16 cellular contexts compared by ENCODE assay signal in the genomic region with DNA sequence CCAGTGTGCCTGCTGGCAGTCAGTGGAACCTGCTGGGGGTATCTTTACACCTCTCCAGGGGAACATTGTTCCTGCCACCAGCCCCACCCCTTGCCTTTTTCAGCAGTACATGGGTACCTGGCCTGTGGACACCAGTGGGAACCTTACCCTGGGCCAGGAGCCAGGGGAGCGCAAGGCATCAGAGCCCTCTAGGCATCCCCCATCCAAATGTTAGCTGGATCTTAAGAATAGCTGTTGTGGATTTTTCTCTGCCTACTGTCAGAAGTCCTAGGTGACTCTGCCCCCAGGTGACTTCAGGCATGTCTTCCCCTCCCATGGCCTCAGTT. TPM values are rescaled to one million over a fixed set of nuclear protein-coding genes. Genes with fewer than 3 reads are reported as not detected.
DNase-seq lines count a peak whose midpoint lies in the region; ATAC-seq, FAIRE-seq and TF ChIP-seq lines count a peak whose summit lies in the region.
"Had no signal": no experiment of that assay in that cellular context is flagged by ENCODE, and none has a peak within 500 bp of the region (broad histone marks: within the 10 kb centered on the region; RNA-seq: fewer than 3 reads in every experiment).

No MANE protein-coding gene starts in this region.

- peak overlapping the region; percentile 5 for H3K4me3 ChIP-seq in RWPE2 (ENCODE audit: severe bottlenecking)
- H3K4me3 ChIP-seq in esophagus muscularis mucosa = no peak overlapping the region
- H3K4me3 ChIP-seq in transverse colon = no peak overlapping the region
- H3K4me3 ChIP-seq: coronary artery, pancreas, uterus had no signal

- H3K9me3 ChIP-seq in RWPE2 (ENCODE audit: severe bottlenecking) = no peaks in the 10 kb centered on the region
- no peaks in the 10 kb centered on the region for H3K9me3 ChIP-seq in esophagus muscularis mucosa
- H3K9me3 ChIP-seq in transverse colon = no peaks in the 10 kb centered on the region
- H3K9me3 ChIP-seq: pancreas, uterus had no signal

- no peaks in the 10 kb centered on the region for H3K27me3 ChIP-seq in RWPE2 (ENCODE audit: insufficient read depth, poor library complexity, severe bottlenecking)
- no peaks in the 10 kb centered on the region for H3K27me3 ChIP-seq in esophagus muscularis mucosa
- H3K27me3 ChIP-seq in transverse colon = no peaks in the 10 kb centered on the region
- H3K27me3 ChIP-seq: pancreas, uterus had no signal

- H3K27ac Mint-ChIP-seq in activated naive CD4-positive, alpha-beta T cell treated with anti-CD3 and anti-CD28 coated beads for 36 hours = peak overlapping the region; percentile 68
- H3K27ac Mint-ChIP-seq in glutamatergic neuron (ENCODE audit: unreplicated experiment) = no peak overlapping the region
- H3K27ac Mint-ChIP-seq: activated CD8-positive, alpha-beta T cell treated with anti-CD3 and anti-CD28 coated beads, Interleukin-2, amount 10 ng/mL, durations not matched to agents 7 days and 5 days had no signal

- H3K27me3 Mint-ChIP-seq in activated naive CD4-positive, alpha-beta T cell treated with anti-CD3 and anti-CD28 coated beads for 36 hours (ENCODE audit: low read depth) = no peaks in the 10 kb centered on the region
- H3K27me3 Mint-ChIP-seq in glutamatergic neuron (ENCODE audit: unreplicated experiment) = peaks cover 18% of the 10 kb centered on the region

- peaks cover 23% of the 10 kb centered on the region for H3K36me3 Mint-ChIP-seq in activated naive CD4-positive, alpha-beta T cell treated with anti-CD3 and anti-CD28 coated beads for 36 hours (ENCODE audit: low read depth)
- no peaks in the 10 kb centered on the region for H3K36me3 Mint-ChIP-seq in glutamatergic neuron (ENCODE audit: unreplicated experiment)

- no peak for FAIRE-seq in H54 (lab: Jason Lieb, UNC)
- FAIRE-seq: pancreas had no signal

- intact Hi-C loops in activated naive CD4-positive, alpha-beta T cell treated with anti-CD3 and anti-CD28 coated beads for 36 hours (cut with micrococcal nuclease) = no loop called here
- intact Hi-C loops in esophagus muscularis mucosa (cut with DNase I) (no loop called here), transverse colon (cut with DNase I; ENCODE audit: low total_unique reads) (no loop called here)

- H3K36me3 ChIP-seq in RWPE2 (ENCODE audit: low read depth) = peaks cover 72% of the 10 kb centered on the region
- H3K36me3 ChIP-seq in esophagus muscularis mucosa = peaks cover 25 to 80% (median 64%) of the 10 kb centered on the region in 4 donors
- H3K36me3 ChIP-seq in transverse colon = peaks cover 0 to 20% (median 3%) of the 10 kb centered on the region in 4 donors
- H3K36me3 ChIP-seq: uterus had no signal

- CTCF ChIA-PET in activated naive CD4-positive, alpha-beta T cell treated with anti-CD3 and anti-CD28 coated beads for 36 hours (lab: Charles Lee) = interaction anchor here (0.8 to 14.0 kb wide), 6 partner anchors 8 to 68 kb away, joined by 3 to 330 read pairs (median 5); no protein-coding TSS in a partner anchor

- H3K4me1 ChIP-seq in RWPE2 (ENCODE audit: insufficient read depth, poor library complexity, severe bottlenecking) = peaks cover 44% of the 10 kb centered on the region
- peaks cover 26 to 72% (median 54%) of the 10 kb centered on the region in 4 donors for H3K4me1 ChIP-seq in esophagus muscularis mucosa
- H3K4me1 ChIP-seq in transverse colon = peaks cover 5 to 50% (median 19%) of the 10 kb centered on the region in 4 donors
- H3K4me1 ChIP-seq: pancreas, uterus had no signal

- no peak for TF ChIP-seq EP300 in esophagus muscularis mucosa (IDR thresholded peaks at IDR 0.05)
- TF ChIP-seq EP300 in transverse colon (IDR thresholded peaks at IDR 0.05; ENCODE audit: low read depth) = no peak

- no peaks in the 10 kb centered on the region for H3K9me3 Mint-ChIP-seq in activated naive CD4-positive, alpha-beta T cell treated with anti-CD3 and anti-CD28 coated beads for 36 hours
- H3K9me3 Mint-ChIP-seq in glutamatergic neuron (ENCODE audit: unreplicated experiment) = peaks cover 14% of the 10 kb centered on the region

- H3K27ac ChIP-seq in RWPE2 (ENCODE audit: poor library complexity, severe bottlenecking) = peak overlapping the region; percentile 97
- peak overlapping the region; percentile 91 to 95 (median 93) for H3K27ac ChIP-seq in esophagus muscularis mucosa (replicated peaks in 1 of 4)
- peak overlapping the region; percentile 31 to 65 (median 43) for H3K27ac ChIP-seq in transverse colon
- H3K27ac ChIP-seq: uterus had no signal

- in situ Hi-C loops in transverse colon (cut with MboI; ENCODE audit: low pct_ligation_motif_present in 1 of 4, low pct_unique_long_range_greater_than_20kb in 1 of 4, low sequenced_read_pairs in 3 of 4) = loop anchor here in 2 of 4 donors (10.0 to 25.0 kb wide), 2 partner anchors 49 to 171 kb away; a partner anchor contains a TSS

- peak; percentile 0; the same call in 1 of the 3 replicates for ATAC-seq in RWPE2 (ENCODE audit: low read depth)
- ATAC-seq: activated CD8-positive, alpha-beta T cell treated with anti-CD3 and anti-CD28 coated beads, Interleukin-2, amount 10 ng/mL, durations not matched to agents 7 days and 5 days had no signal

- DNase-seq in activated naive CD4-positive, alpha-beta T cell treated with anti-CD3 and anti-CD28 coated beads for 36 hours = no peak
- no peak for DNase-seq in activated naive CD4-positive, alpha-beta T cell treated with anti-CD3 and anti-CD28 coated beads, Interleukin-2, amount 50 U/mL, for 16 hours
- DNase-seq in RWPE2 (ENCODE audit: low spot score) (no peak), esophagus muscularis mucosa (ENCODE audit: extremely low spot score) (no peak), transverse colon (no peak), iPS-NIHi7 (ENCODE audit: extremely low spot score) (no peak), H54 (ENCODE audit: insufficient read length, low spot score) (no peak), glutamatergic neuron (no peak)
- DNase-seq: activated CD8-positive, alpha-beta T cell treated with anti-CD3 and anti-CD28 coated beads, Interleukin-2, amount 10 ng/mL, durations not matched to agents 7 days and 5 days; Karpas-422; mesendoderm; stimulated activated CD4-positive, alpha-beta T cell treated with anti-CD3 and anti-CD28 coated beads, Interleukin-15, amount 100 ng/mL, for 24 hours; T-helper 1 cell; uterus had no signal

- 100% methylated on average over 1 of the region's 1 CpG for WGBS in esophagus muscularis mucosa
- WGBS in transverse colon (ENCODE audit: low coverage in 1 of 2), 2 donors = 100% methylated on average over 1 of the region's 1 CpG; no CpG with 5 or more reads in 1 of the 2 donors

- TF ChIP-seq CTCF in RWPE2 (IDR thresholded peaks at IDR 0.05; ENCODE audit: poor library complexity, severe bottlenecking) (no peak), esophagus muscularis mucosa (IDR thresholded peaks at IDR 0.05) (no peak), transverse colon (IDR thresholded peaks at IDR 0.05) (no peak), glutamatergic neuron (IDR thresholded peaks at IDR 0.05; ENCODE audit: partially characterized antibody, unreplicated experiment) (no peak)

- TF ChIP-seq POLR2A in esophagus muscularis mucosa (IDR thresholded peaks at IDR 0.05; ENCODE audit: low read depth) = no peak
- TF ChIP-seq POLR2A in transverse colon (IDR thresholded peaks at IDR 0.05) = no peak
- TF ChIP-seq POLR2A in H54 (IDR thresholded peaks at IDR 0.05; ENCODE audit: low read depth, low read length) = no peak

- no peak overlapping the region for H3K4me3 Mint-ChIP-seq in activated naive CD4-positive, alpha-beta T cell treated with anti-CD3 and anti-CD28 coated beads for 36 hours
- no peak overlapping the region for H3K4me3 Mint-ChIP-seq in glutamatergic neuron (ENCODE audit: unreplicated experiment)
- H3K4me3 Mint-ChIP-seq: activated CD8-positive, alpha-beta T cell treated with anti-CD3 and anti-CD28 coated beads, Interleukin-2, amount 10 ng/mL, durations not matched to agents 7 days and 5 days had no signal

- peaks cover 14% of the 10 kb centered on the region for H3K4me1 Mint-ChIP-seq in activated naive CD4-positive, alpha-beta T cell treated with anti-CD3 and anti-CD28 coated beads for 36 hours (ENCODE audit: low read depth)
- peaks cover 34% of the 10 kb centered on the region for H3K4me1 Mint-ChIP-seq in glutamatergic neuron (ENCODE audit: low read depth, unreplicated experiment)

RNA-seq across cellular contexts. Expression of a gene that starts 38.8 kb away (rescaled TPM):
- 1 to 10 TPM; 1.8 to 2.4 TPM for total RNA-seq in activated naive CD4-positive, alpha-beta T cell treated with anti-CD3 and anti-CD28 coated beads for 36 hours
- total RNA-seq in esophagus muscularis mucosa (100 to 1,000 TPM; 199 to 744 (median 532) TPM), transverse colon (1,000 to 10,000 TPM in 1 of 4 donors, 100 to 1,000 TPM in 3; 516 to 1,015 (median 933) TPM), glutamatergic neuron (ENCODE audit: unreplicated experiment) (92.0 TPM)

RNA-seq across cellular contexts. Expression of a gene that starts 52.1 kb away (rescaled TPM):
- 10 to 100 TPM; 67.3 to 69.4 TPM for total RNA-seq in activated naive CD4-positive, alpha-beta T cell treated with anti-CD3 and anti-CD28 coated beads for 36 hours
- total RNA-seq in esophagus muscularis mucosa (10 to 100 TPM; 41.5 to 67.7 (median 47.6) TPM), transverse colon (10 to 100 TPM; 38.4 to 86.0 (median 63.4) TPM), glutamatergic neuron (ENCODE audit: unreplicated experiment) (320 TPM)

Comparison
In these comparisons a context has a peak if more than half of its experiments do, and no peak if none do; other contexts are left out.
1. H3K27ac ChIP-seq: peak in every context shown above with its lines; median percentile 97 in RWPE2; 93 in esophagus muscularis mucosa; 43 in transverse colon.
2. RNA of a gene that starts 38.8 kb away (total RNA-seq): 516 to 1,015 TPM in transverse colon, 199 to 744 TPM in esophagus muscularis mucosa and 92.0 TPM in glutamatergic neuron (single experiment); 1.8 to 2.4 TPM in activated naive CD4-positive, alpha-beta T cell treated with anti-CD3 and anti-CD28 coated beads for 36 hours; every median in the first group is over 10 times any median in the second.